In the genomic region with DNA sequence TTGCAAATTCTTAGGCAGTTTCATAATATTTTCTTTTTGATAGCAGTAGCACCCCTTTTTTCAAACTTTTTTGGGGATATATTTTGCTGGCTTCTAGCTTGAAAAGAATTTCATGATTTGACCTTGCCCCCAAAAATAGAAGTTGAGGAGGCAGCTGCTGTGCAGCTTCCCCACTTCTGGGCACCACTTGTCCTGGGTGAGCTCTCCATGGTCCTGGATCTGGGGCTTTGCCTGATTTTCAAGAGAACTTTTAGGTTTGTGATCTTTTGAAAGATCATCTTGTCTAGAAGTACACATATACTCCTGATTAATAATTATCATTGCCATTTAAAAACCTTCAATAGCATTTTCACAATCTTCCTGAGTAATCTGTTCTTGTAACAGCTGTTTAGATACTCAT, we compare ENCODE assay signal across 14 cellular contexts.
DNase-seq lines count a peak whose midpoint lies in the region; ATAC-seq and TF ChIP-seq lines count a peak whose summit lies in the region.
"Had no signal": no experiment of that assay in that cellular context is flagged by ENCODE, and none has a peak within 500 bp of the region (broad histone marks: within the 10 kb centered on the region; RNA-seq: fewer than 3 reads in every experiment).

No MANE protein-coding gene starts in this region.

- no peaks in the 10 kb centered on the region for H3K4me1 ChIP-seq in SJCRH30
- no peaks in the 10 kb centered on the region for H3K4me1 ChIP-seq in colonic mucosa
- H3K4me1 ChIP-seq: tibial nerve had no signal

- no peaks in the 10 kb centered on the region for H3K9me3 ChIP-seq in SJCRH30 (replicated peaks)
- H3K9me3 ChIP-seq in colonic mucosa: no peaks in the 10 kb centered on the region
- H3K9me3 ChIP-seq: tibial nerve had no signal

- TF ChIP-seq CTCF in progenitor cell of endocrine pancreas (IDR thresholded peaks at IDR 0.05; ENCODE audit: unreplicated experiment): no peak
- no peak for TF ChIP-seq CTCF in colonic mucosa (IDR thresholded peaks at IDR 0.05)

- H3K36me3 ChIP-seq in SJCRH30 (no peaks in the 10 kb centered on the region), colonic mucosa (no peaks in the 10 kb centered on the region)
- H3K36me3 ChIP-seq: tibial nerve had no signal

- no peak overlapping the region for H3K9ac ChIP-seq in colonic mucosa (ENCODE audit: low read depth in 2 of 2, low read length in 2 of 2)

- no peaks in the 10 kb centered on the region for H3K27me3 ChIP-seq in SJCRH30
- H3K27me3 ChIP-seq in colonic mucosa: no peaks in the 10 kb centered on the region
- H3K27me3 ChIP-seq: tibial nerve had no signal

- no peak overlapping the region for H3K4me3 Mint-ChIP-seq in progenitor cell of endocrine pancreas (ENCODE audit: low read depth)
- no peak overlapping the region for H3K4me3 Mint-ChIP-seq in activated T-cell treated with anti-CD3 and anti-CD28 coated beads, Interleukin-2, amount 50 U/mL, for 24 hours

- H3K4me1 Mint-ChIP-seq in progenitor cell of endocrine pancreas (ENCODE audit: low read depth): no peaks in the 10 kb centered on the region
- H3K4me1 Mint-ChIP-seq in activated T-cell treated with anti-CD3 and anti-CD28 coated beads, Interleukin-2, amount 50 U/mL, for 24 hours (ENCODE audit: low read depth): no peaks in the 10 kb centered on the region

- peak; percentile 3 for DNase-seq in HK-2 (ENCODE audit: unreplicated experiment)
- DNase-seq in SJCRH30: peak; percentile 70 to 74
- peak; percentile 0 to 1 for DNase-seq in erythroblast (lab: John Stamatoyannopoulos, UW)
- peak; percentile 36 for DNase-seq in progenitor cell of endocrine pancreas (ENCODE audit: low spot score, unreplicated experiment)
- DNase-seq in NCI-H2171 treated with DMSO at 0.1 percent for 48 hours (lab: John Stamatoyannopoulos, UW): no peak
- no peak for DNase-seq in colonic mucosa
- DNase-seq in stimulated activated naive CD8-positive, alpha-beta T cell treated with anti-CD3 and anti-CD28 coated beads, Interleukin-15, Interleukin-2, amounts not matched to agents 100 U/mL and 50 U/mL, for 24 hours: no peak
- no peak for DNase-seq in activated T-cell treated with anti-CD3 and anti-CD28 coated beads, Interleukin-2, amount 50 U/mL, for 24 hours
- DNase-seq: activated CD8-positive, alpha-beta memory T cell treated with anti-CD3 and anti-CD28 coated beads, Interleukin-2, amount 50 U/mL, for 4 hours; Calu3; NCI-H2227 treated with DMSO at 0.1 percent for 48 hours; RPMI8226 had no signal

- H3K4me3 ChIP-seq in SJCRH30 (no peak overlapping the region), colonic mucosa (no peak overlapping the region)
- H3K4me3 ChIP-seq: tibial nerve had no signal

- H3K9me3 Mint-ChIP-seq in progenitor cell of endocrine pancreas (ENCODE audit: low read depth): no peaks in the 10 kb centered on the region
- peaks cover 5% of the 10 kb centered on the region for H3K9me3 Mint-ChIP-seq in activated T-cell treated with anti-CD3 and anti-CD28 coated beads, Interleukin-2, amount 50 U/mL, for 24 hours

- H3K36me3 Mint-ChIP-seq in progenitor cell of endocrine pancreas (ENCODE audit: insufficient read depth): no peaks in the 10 kb centered on the region
- H3K36me3 Mint-ChIP-seq in activated T-cell treated with anti-CD3 and anti-CD28 coated beads, Interleukin-2, amount 50 U/mL, for 24 hours (ENCODE audit: low read depth): no peaks in the 10 kb centered on the region

- intact Hi-C loops in colonic mucosa (cut with DNase I): no loop called here

- ATAC-seq in stimulated activated naive CD8-positive, alpha-beta T cell treated with anti-CD3 and anti-CD28 coated beads, Interleukin-15, Interleukin-2, amounts not matched to agents 100 U/mL and 50 U/mL, for 24 hours: no peak
- ATAC-seq: sciatic nerve had no signal

- peaks cover 5% of the 10 kb centered on the region for H3K27me3 Mint-ChIP-seq in progenitor cell of endocrine pancreas
- no peaks in the 10 kb centered on the region for H3K27me3 Mint-ChIP-seq in activated T-cell treated with anti-CD3 and anti-CD28 coated beads, Interleukin-2, amount 50 U/mL, for 24 hours

- H3K27ac Mint-ChIP-seq in progenitor cell of endocrine pancreas: no peak overlapping the region
- H3K27ac Mint-ChIP-seq in activated T-cell treated with anti-CD3 and anti-CD28 coated beads, Interleukin-2, amount 50 U/mL, for 24 hours: no peak overlapping the region

- H3K27ac ChIP-seq in SJCRH30 (no peak overlapping the region), colonic mucosa (no peak overlapping the region)
- H3K27ac ChIP-seq: tibial nerve had no signal

- no peak for TF ChIP-seq POLR2A in erythroblast (IDR thresholded peaks at IDR 0.05; ENCODE audit: low read length)

Comparison
In these comparisons a context has a peak if more than half of its experiments do, and no peak if none do; other contexts are left out.
1. DNase-seq: peak in HK-2 (single experiment), SJCRH30 (2 of 2), erythroblast (2 of 2) and progenitor cell of endocrine pancreas (single experiment); none in NCI-H2171 treated with DMSO at 0.1 percent for 48 hours (single experiment), colonic mucosa (single experiment), stimulated activated naive CD8-positive, alpha-beta T cell treated with anti-CD3 and anti-CD28 coated beads, Interleukin-15, Interleukin-2, amounts not matched to agents 100 U/mL and 50 U/mL, for 24 hours (single experiment) and activated T-cell treated with anti-CD3 and anti-CD28 coated beads, Interleukin-2, amount 50 U/mL, for 24 hours (single experiment).